ENCODE assay signal across 11 cellular contexts in the genomic region with DNA sequence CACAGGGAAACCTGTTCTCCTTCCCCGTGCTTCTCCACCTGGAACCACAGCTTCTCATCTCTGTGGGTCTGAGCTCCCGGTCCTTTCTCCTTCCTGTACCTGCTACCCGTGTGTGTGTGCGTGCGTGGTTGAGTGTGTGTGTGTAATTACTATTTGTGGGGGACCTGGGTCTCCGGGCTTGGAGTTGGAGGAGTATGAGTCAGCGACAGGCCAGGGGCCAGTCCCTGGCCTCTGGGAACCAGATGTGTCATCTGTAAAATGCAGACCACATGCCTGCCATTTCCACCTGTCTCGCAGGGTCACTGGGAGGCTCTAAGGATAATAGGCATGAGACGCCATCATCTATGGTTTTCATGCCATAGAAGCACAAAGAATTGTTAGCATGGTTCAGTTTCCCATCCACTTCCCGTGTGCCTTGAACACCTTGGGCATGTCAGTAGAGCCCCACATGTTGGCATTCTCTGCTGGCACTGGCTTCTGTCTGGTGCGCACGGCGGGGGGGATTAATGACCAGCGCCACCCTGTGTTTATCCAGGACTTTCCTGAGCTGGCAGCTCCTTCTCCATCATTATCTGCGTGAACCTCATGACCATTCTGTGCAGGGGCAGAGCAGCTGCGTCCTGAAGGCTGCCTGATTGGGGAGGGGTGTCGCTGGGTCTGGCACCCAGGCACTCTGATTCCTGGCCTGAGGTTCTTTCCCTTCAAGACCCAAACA. TPM values are rescaled to one million over a fixed set of nuclear protein-coding genes. Genes with fewer than 3 reads are reported as not detected.
DNase-seq lines count a peak whose midpoint lies in the region; ATAC-seq and TF ChIP-seq lines count a peak whose summit lies in the region.
"Had no signal": no experiment of that assay in that cellular context is flagged by ENCODE, and none has a peak within 500 bp of the region (broad histone marks: within the 10 kb centered on the region; RNA-seq: fewer than 3 reads in every experiment).

No MANE protein-coding gene starts in this region.

- H3K4me3 Mint-ChIP-seq in endothelial cell (ENCODE audit: unreplicated experiment): peak overlapping the region; percentile 92

- no peak overlapping the region for H2AK5ac ChIP-seq in neuronal stem cell (ENCODE audit: low read depth, low read length)

- H2AFZ ChIP-seq in OCI-LY1 (ENCODE audit: low read length): no peak overlapping the region
- H2AFZ ChIP-seq in neuronal stem cell (ENCODE audit: low read length): no peak overlapping the region

- H3K4me2 ChIP-seq in OCI-LY1 (ENCODE audit: low read length): no peak overlapping the region
- H3K4me2 ChIP-seq in neuronal stem cell (ENCODE audit: insufficient read depth, low read length, poor library complexity, severe bottlenecking): peak overlapping the region; percentile 21

- H3K18ac ChIP-seq in neuronal stem cell (ENCODE audit: low read length): no peak overlapping the region

- no peak for ATAC-seq in HG02678 (IDR thresholded peaks at IDR 0.05; ENCODE audit: unreplicated experiment)

- H3K79me1 ChIP-seq in neuronal stem cell (ENCODE audit: low read depth, low read length): peaks cover 12% of the 10 kb centered on the region

- no peaks in the 10 kb centered on the region for H3K9me3 ChIP-seq in OCI-LY1 (ENCODE audit: low read length)
- H3K9me3 ChIP-seq in neuronal stem cell (replicated peaks in 1 of 2; ENCODE audit: control insufficient read depth in 2 of 2, insufficient read depth in 1 of 2, low read depth in 1 of 2, low read length in 2 of 2): no peaks in the 10 kb centered on the region

- H3K4me3 ChIP-seq in OCI-LY1 (ENCODE audit: low read depth, low read length, poor library complexity, severe bottlenecking) (no peak overlapping the region), neuronal stem cell (ENCODE audit: low read length in 2 of 2) (peak overlapping the region in 1 of 2 donors; percentile 86)

- H3F3A ChIP-seq in OCI-LY1 (ENCODE audit: insufficient read depth, low read length): no peaks in the 10 kb centered on the region

- no peak overlapping the region for H2BK5ac ChIP-seq in neuronal stem cell (ENCODE audit: low read length)

- H3K9ac ChIP-seq in OCI-LY1 (ENCODE audit: low read length) (no peak overlapping the region), neuronal stem cell (ENCODE audit: low read depth, low read length, poor library complexity) (no peak overlapping the region)

- peak overlapping the region; percentile 48 for H3K27ac Mint-ChIP-seq in endothelial cell (ENCODE audit: unreplicated experiment)

- H2BK12ac ChIP-seq in neuronal stem cell (ENCODE audit: low read length): no peak overlapping the region

- H3K79me2 ChIP-seq in OCI-LY1 (ENCODE audit: insufficient read depth, low read length): no peaks in the 10 kb centered on the region

- no peaks in the 10 kb centered on the region for H3K36me3 ChIP-seq in OCI-LY1 (ENCODE audit: insufficient read depth, low read length)
- peaks cover 25 to 38% of the 10 kb centered on the region in 2 donors for H3K36me3 ChIP-seq in neuronal stem cell (replicated peaks in 1 of 2; ENCODE audit: control insufficient read depth in 2 of 2, insufficient read depth in 2 of 2, low read length in 2 of 2)

- H3K14ac ChIP-seq in neuronal stem cell (ENCODE audit: low read length): no peak overlapping the region

- DNase-seq in COR-L47 (lab: John Stamatoyannopoulos, UW) (peak; percentile 31), endothelial cell (ENCODE audit: low spot score) (no peak), neuronal stem cell (ENCODE audit: low spot score) (no peak), UCSD-AML1 (lab: John Stamatoyannopoulos, UW; ENCODE audit: unreplicated experiment) (no peak), nucleus accumbens (lab: John Stamatoyannopoulos, UW) (no peak)
- DNase-seq in activated CD4-positive, CD25-positive, alpha-beta regulatory T cell (lab: John Stamatoyannopoulos, UW): no peak
- DNase-seq: DMS153, OCI-M1 had no signal

- no peak overlapping the region for H4K91ac ChIP-seq in neuronal stem cell (ENCODE audit: low read depth, low read length, poor library complexity)

- H3K27ac ChIP-seq in OCI-LY1 (ENCODE audit: low read depth, low read length, poor library complexity, severe bottlenecking): no peak overlapping the region
- no peak overlapping the region for H3K27ac ChIP-seq in neuronal stem cell (replicated peaks; ENCODE audit: low read length)

- peak; percentile 10; the same call in 1 of the 2 replicates for TF ChIP-seq CTCF in OCI-LY1 (IDR thresholded peaks at IDR 0.05; ENCODE audit: low read length)
- TF ChIP-seq CTCF in endothelial cell (IDR thresholded peaks at IDR 0.05; ENCODE audit: unreplicated experiment): no peak

- H4K8ac ChIP-seq in neuronal stem cell (ENCODE audit: low read depth, low read length): no peak overlapping the region

- no peak overlapping the region for H3K23ac ChIP-seq in neuronal stem cell (ENCODE audit: low read depth, low read length, poor library complexity)

- H3K9me3 Mint-ChIP-seq in endothelial cell (ENCODE audit: unreplicated experiment): no peaks in the 10 kb centered on the region

- no CpG with 5 or more reads among the region's 17 CpGs for WGBS in neuronal stem cell (ENCODE audit: extremely low coverage in 2 of 2, insufficient read length in 2 of 2, insufficient replicate concordance in 1 of 2), 2 donors

- H2BK120ac ChIP-seq in neuronal stem cell (ENCODE audit: low read depth, low read length): no peak overlapping the region

- no peaks in the 10 kb centered on the region for H3K9me2 ChIP-seq in OCI-LY1 (ENCODE audit: low read depth, low read length)

- H3K4me1 ChIP-seq in OCI-LY1 (ENCODE audit: insufficient read depth, low read length, severe bottlenecking): no peaks in the 10 kb centered on the region
- H3K4me1 ChIP-seq in neuronal stem cell (ENCODE audit: control insufficient read depth in 2 of 2, insufficient read depth in 1 of 2, low read depth in 1 of 2, low read length in 2 of 2): peaks cover 5 to 9% of the 10 kb centered on the region in 2 donors

- H2BK15ac ChIP-seq in neuronal stem cell (ENCODE audit: low read length): no peak overlapping the region

- peaks cover 28% of the 10 kb centered on the region for H3K27me3 ChIP-seq in OCI-LY1 (ENCODE audit: insufficient read depth, low read length)
- H3K27me3 ChIP-seq in neuronal stem cell (ENCODE audit: control insufficient read depth in 3 of 3, insufficient read depth in 3 of 3, low read depth in 1 of 3, low read length in 3 of 3): no peaks in the 10 kb centered on the region

- no peaks in the 10 kb centered on the region for H4K20me1 ChIP-seq in OCI-LY1 (ENCODE audit: insufficient read depth, low read length)

- no peak overlapping the region for H3K4ac ChIP-seq in neuronal stem cell (ENCODE audit: low read length)

- peaks cover 8% of the 10 kb centered on the region for H3K27me3 Mint-ChIP-seq in endothelial cell (ENCODE audit: unreplicated experiment)

- peaks cover 24% of the 10 kb centered on the region for H3K4me1 Mint-ChIP-seq in endothelial cell (ENCODE audit: unreplicated experiment)

- peaks cover 11% of the 10 kb centered on the region for H3K36me3 Mint-ChIP-seq in endothelial cell (ENCODE audit: low read depth, unreplicated experiment)

RNA-seq across cellular contexts. Expression of a gene that starts 1.5 kb away (rescaled TPM):
- total RNA-seq in endothelial cell (ENCODE audit: unreplicated experiment): 22.8 TPM
- 10.4 TPM for polyA plus RNA-seq in neuronal stem cell (2013, experiment 1 of 2)
- polyA plus RNA-seq in neuronal stem cell (2013, experiment 2 of 2): 9.9 TPM

RNA-seq across cellular contexts. Expression of a gene that starts 14.8 kb away (rescaled TPM):
- 50.7 TPM for total RNA-seq in endothelial cell (ENCODE audit: unreplicated experiment)
- 1.1 TPM for polyA plus RNA-seq in neuronal stem cell (2013, experiment 1 of 2)
- 1.1 TPM for polyA plus RNA-seq in neuronal stem cell (2013, experiment 2 of 2)
- total RNA-seq: glomerular endothelial cell had no signal

RNA-seq across cellular contexts. Expression of a gene that starts 20.9 kb away (rescaled TPM):
- 10.1 TPM for total RNA-seq in endothelial cell (ENCODE audit: unreplicated experiment)
- 8.2 TPM for polyA plus RNA-seq in neuronal stem cell (2013, experiment 1 of 2)
- 7.9 TPM for polyA plus RNA-seq in neuronal stem cell (2013, experiment 2 of 2)

RNA-seq across cellular contexts. Expression of a gene that starts 48.5 kb away (rescaled TPM):
- 1.7 TPM for total RNA-seq in endothelial cell (ENCODE audit: unreplicated experiment)
- 0.81 TPM for polyA plus RNA-seq in neuronal stem cell (2013, experiment 1 of 2)
- 0.69 TPM for polyA plus RNA-seq in neuronal stem cell (2013, experiment 2 of 2)
